ENCODE assay signal across 9 cellular contexts in genomic region chr16:24701521-24701951, GRCh38. TPM values are rescaled to one million over a fixed set of nuclear protein-coding genes. Genes with fewer than 3 reads are reported as not detected.
DNase-seq lines count a peak whose midpoint lies in the region; ATAC-seq and TF ChIP-seq lines count a peak whose summit lies in the region.
"Had no signal": no experiment of that assay in that cellular context is flagged by ENCODE, and none has a peak within 500 bp of the region (broad histone marks: within the 10 kb centered on the region; RNA-seq: fewer than 3 reads in every experiment).

No MANE protein-coding gene starts in this region.

- H4K20me1 ChIP-seq in smooth muscle cell (ENCODE audit: low read depth), result no peaks in the 10 kb centered on the region

- peak overlapping the region; percentile 30 for H3K27ac ChIP-seq in angular gyrus (ENCODE audit: low read depth, low read length)
- H3K27ac ChIP-seq in right atrium auricular region, result peak overlapping the region; percentile 75 to 81
- H3K27ac ChIP-seq in smooth muscle cell (ENCODE audit: low read depth), result peak overlapping the region; percentile 38

- peak overlapping the region; percentile 54 for H3K4me2 ChIP-seq in smooth muscle cell

- WGBS in smooth muscle cell (ENCODE audit: low lambda C conversion rate), result 75% methylated on average over 5 of the region's 5 CpGs

- intact Hi-C loops in head of caudate nucleus (cut with DNase I), result no loop called here

- H2AFZ ChIP-seq in smooth muscle cell (ENCODE audit: low read depth), result peak overlapping the region; percentile 66

- no peak overlapping the region for H3K4me3 ChIP-seq in right atrium auricular region
- no peak overlapping the region for H3K4me3 ChIP-seq in smooth muscle cell

- DNase-seq in G401 (ENCODE audit: low spot score), result peak; percentile 19
- no peak for DNase-seq in right atrium auricular region (ENCODE audit: low spot score)
- DNase-seq in smooth muscle cell (lab: John Stamatoyannopoulos, UW; ENCODE audit: unreplicated experiment), result no peak
- DNase-seq in head of caudate nucleus, result no peak
- no peak for DNase-seq in nucleus accumbens (lab: John Stamatoyannopoulos, UW)
- DNase-seq in activated effector memory CD4-positive, alpha-beta T cell treated with anti-CD3 and anti-CD28 coated beads, Interleukin-2, amount 50 U/mL, for 16 hours, result no peak
- DNase-seq: effector memory CD4-positive, alpha-beta T cell had no signal

- no peaks in the 10 kb centered on the region for H3K36me3 ChIP-seq in right atrium auricular region
- H3K36me3 ChIP-seq in smooth muscle cell (ENCODE audit: low read depth), result no peaks in the 10 kb centered on the region

- no peak overlapping the region for H3K9ac ChIP-seq in smooth muscle cell (ENCODE audit: low read depth)

- H3F3A ChIP-seq in smooth muscle cell (ENCODE audit: low read depth), result no peaks in the 10 kb centered on the region

- H3K27me3 ChIP-seq in right atrium auricular region (no peaks in the 10 kb centered on the region), smooth muscle cell (ENCODE audit: low read depth) (no peaks in the 10 kb centered on the region)

- H3K79me2 ChIP-seq in smooth muscle cell (ENCODE audit: low read depth), result no peaks in the 10 kb centered on the region

- peaks cover 0 to 6% of the 10 kb centered on the region in 2 donors for H3K9me3 ChIP-seq in right atrium auricular region
- H3K9me3 ChIP-seq in smooth muscle cell (replicated peaks; ENCODE audit: low read depth), result no peaks in the 10 kb centered on the region

- no peak for ATAC-seq in GM21360 (IDR thresholded peaks at IDR 0.05; ENCODE audit: unreplicated experiment)

- in situ Hi-C loops in G401 (cut with HindIII; ENCODE audit: low sequenced_read_pairs), result no loop called here

- H3K4me1 ChIP-seq in right atrium auricular region (peaks cover 0 to 22% of the 10 kb centered on the region in 2 donors), smooth muscle cell (ENCODE audit: low read depth) (peaks cover 4% of the 10 kb centered on the region)

- TF ChIP-seq CTCF in right atrium auricular region (IDR thresholded peaks at IDR 0.05), result no peak
- no peak for TF ChIP-seq CTCF in smooth muscle cell (IDR thresholded peaks at IDR 0.05; ENCODE audit: borderline replicate concordance, insufficient read depth, poor library complexity, severe bottlenecking)

RNA-seq across cellular contexts. Expression of gene TNRC6A, which starts 27.9 kb away (rescaled TPM):
- total RNA-seq in G401 (2014; rRNA removed; shearing (Covaris generic)), result 11.4 and 14.4 TPM in 2 replicates
- total RNA-seq in right atrium auricular region, result 10 to 100 TPM; 23.5 to 24.4 TPM
- total RNA-seq in smooth muscle cell, result 30.3 and 35.7 TPM in 2 replicates
- polyA plus RNA-seq in smooth muscle cell, result 14.6 and 26.0 TPM in 2 replicates
